Comparison of ENCODE assay signal across 1 cellular context in genomic region chr15:48880070-48880634, GRCh38.
A peak's percentile ranks its signal among the peaks of the same experiment; 100 is the strongest.
TF ChIP-seq lines count a peak whose summit lies in the region.

No MANE protein-coding gene starts in this region.

TF ChIP-seq in K562, 482 proteins besides CTCF, POLR2A, EP300 and RAD21 (continued from another document and continues in another):
- TF ChIP-seq NR0B1 (IDR thresholded peaks at IDR 0.05; ENCODE audit: partially characterized antibody) (no peak), TAF15 (IDR thresholded peaks at IDR 0.05; ENCODE audit: low read depth, low read length) (no peak), SMAD2 (IDR thresholded peaks at IDR 0.05; ENCODE audit: low read depth, low read length) (no peak), ZBTB9 (CRISPR knock-in tag; IDR thresholded peaks at IDR 0.05) (no peak), STAT6 (CRISPR knock-in tag; IDR thresholded peaks at IDR 0.05) (no peak), ZNF518B (CRISPR knock-in tag; IDR thresholded peaks at IDR 0.05) (no peak), SIN3B (IDR thresholded peaks at IDR 0.05; ENCODE audit: low read depth) (no peak), RCOR1 (IDR thresholded peaks at IDR 0.05; ENCODE audit: borderline replicate concordance in 1 of 2, low read depth in 2 of 2, low read length in 2 of 2) (peak in 1 of 2 experiments; percentile 63; a peak in 1 of 4 replicates), POU5F1 (IDR thresholded peaks at IDR 0.05; ENCODE audit: borderline replicate concordance, low read depth, low read length, partially characterized antibody) (no peak), MLLT1 (IDR thresholded peaks at IDR 0.05) (0 out of 4 replicates have a peak, but pooled peaks of 1 of the 2 experiments have one; percentile 17), TBL1XR1 (IDR thresholded peaks at IDR 0.05; ENCODE audit: low read length in 2 of 2) (0 out of 4 replicates have a peak, but pooled peaks of 1 of the 2 experiments have one; percentile 27), ZNF77 (CRISPR knock-in tag; IDR thresholded peaks at IDR 0.05) (no peak), TRIM25 (IDR thresholded peaks at IDR 0.05; ENCODE audit: borderline replicate concordance) (no peak), TEAD1 (CRISPR knock-in tag; IDR thresholded peaks at IDR 0.05) (no peak), ZKSCAN3 (CRISPR knock-in tag; IDR thresholded peaks at IDR 0.05) (no peak), ZNF408 (CRISPR knock-in tag; IDR thresholded peaks at IDR 0.05; ENCODE audit: low read depth) (no peak), TAF1 (IDR thresholded peaks at IDR 0.05; ENCODE audit: control insufficient read depth, extremely low read depth, insufficient read depth, low read length, severe bottlenecking) (no peak), ETV1 (tag; conservative IDR thresholded peaks at IDR 0.05; ENCODE audit: low read depth) (no peak), CEBPB (tag; IDR thresholded peaks at IDR 0.05) (no peak), CAMTA2 (CRISPR knock-in tag; conservative IDR thresholded peaks at IDR 0.05) (no peak), NCOA2 (IDR thresholded peaks at IDR 0.05; ENCODE audit: partially characterized antibody in 2 of 2) (no peak), SFPQ (IDR thresholded peaks at IDR 0.05; ENCODE audit: low read depth, low read length) (no peak), MEIS2 (IDR thresholded peaks at IDR 0.05; ENCODE audit: partially characterized antibody) (peak; percentile 24), FOXJ3 (CRISPR knock-in tag; IDR thresholded peaks at IDR 0.05) (no peak), ZNF316 (IDR thresholded peaks at IDR 0.05) (peak; percentile 43; the same call in 1 of the 2 replicates), NFIC (IDR thresholded peaks at IDR 0.05) (no peak), ZNF639 (CRISPR knock-in tag; conservative IDR thresholded peaks at IDR 0.05 in 1 of 2, IDR thresholded peaks at IDR 0.05 in 1 of 2) (no peak), PRPF4 (IDR thresholded peaks at IDR 0.05; ENCODE audit: insufficient read depth, low read depth, low read length, poor library complexity, severe bottlenecking) (no peak), XRCC4 (IDR thresholded peaks at IDR 0.05; ENCODE audit: extremely low read depth, insufficient read depth, insufficient read length) (no peak), MBD1 (CRISPR knock-in tag; IDR thresholded peaks at IDR 0.05) (no peak), CHCHD3 (CRISPR knock-in tag; IDR thresholded peaks at IDR 0.05) (no peak), TCFL5 (CRISPR knock-in tag; conservative IDR thresholded peaks at IDR 0.05) (no peak), ZNF12 (CRISPR knock-in tag; IDR thresholded peaks at IDR 0.05) (no peak), GMEB1 (CRISPR knock-in tag; IDR thresholded peaks at IDR 0.05) (no peak), TRIM28 (IDR thresholded peaks at IDR 0.05) (no peak), IFI16 (CRISPR knock-in tag; IDR thresholded peaks at IDR 0.05) (no peak), ZNF395 (CRISPR knock-in tag; IDR thresholded peaks at IDR 0.05) (no peak), ZNF133 (CRISPR knock-in tag; IDR thresholded peaks at IDR 0.05) (no peak), GTF2E2 (tag; IDR thresholded peaks at IDR 0.05) (no peak)
